Comparison of ENCODE assay signal across 18 cellular contexts in genomic region chr12:1566449-1567135, GRCh38.
"Had no signal": no experiment of that assay in that cellular context is flagged by ENCODE, and none has a peak within 500 bp of the region (broad histone marks: within the 10 kb centered on the region; RNA-seq: fewer than 3 reads in every experiment).

No MANE protein-coding gene starts in this region.

- H3K4me3 ChIP-seq: breast epithelium, suprapubic skin, upper lobe of left lung had no signal

- H3K36me3 ChIP-seq: breast epithelium, upper lobe of left lung had no signal

- H3K27me3 ChIP-seq: breast epithelium, suprapubic skin, upper lobe of left lung had no signal

- H3K27ac ChIP-seq: breast epithelium, suprapubic skin, upper lobe of left lung had no signal

- DNase-seq: activated CD4-positive, alpha-beta T cell treated with anti-CD3 and anti-CD28 coated beads for 1 hour; activated CD4-positive, alpha-beta T cell treated with anti-CD3 and anti-CD28 coated beads, Interleukin-2, amount 50 U/mL, for 4 hours; activated CD8-positive, alpha-beta memory T cell treated with anti-CD3 and anti-CD28 coated beads, Interleukin-2, amount 10 ng/mL, durations not matched to agents 7 days and 5 days; activated naive CD4-positive, alpha-beta T cell treated with anti-CD3 and anti-CD28 coated beads for 36 hours; activated naive CD8-positive, alpha-beta T cell treated with anti-CD3 and anti-CD28 coated beads, Interleukin-2, amount 50 U/mL, for 24 hours; activated T-cell treated with anti-CD3 and anti-CD28 coated beads, Interleukin-2, amount 50 U/mL, for 1 hour; aorta; cerebellar nuclear complex; effector memory CD4-positive, alpha-beta T cell; foreskin melanocyte; head of caudate nucleus; left colon; naive B cell; T-helper 17 cell; upper lobe of left lung had no signal

- H3K9me3 ChIP-seq: breast epithelium, suprapubic skin, upper lobe of left lung had no signal

- ATAC-seq: activated CD8-positive, alpha-beta memory T cell treated with anti-CD3 and anti-CD28 coated beads, Interleukin-2, amount 10 ng/mL, durations not matched to agents 7 days and 5 days; activated naive CD8-positive, alpha-beta T cell treated with anti-CD3 and anti-CD28 coated beads, Interleukin-2, amount 50 U/mL, for 24 hours; left colon; sciatic nerve; T-helper 17 cell had no signal

- H3K4me1 ChIP-seq: breast epithelium, suprapubic skin, upper lobe of left lung had no signal
